Comparison of ENCODE assay signal across 10 cellular contexts in the genomic region with DNA sequence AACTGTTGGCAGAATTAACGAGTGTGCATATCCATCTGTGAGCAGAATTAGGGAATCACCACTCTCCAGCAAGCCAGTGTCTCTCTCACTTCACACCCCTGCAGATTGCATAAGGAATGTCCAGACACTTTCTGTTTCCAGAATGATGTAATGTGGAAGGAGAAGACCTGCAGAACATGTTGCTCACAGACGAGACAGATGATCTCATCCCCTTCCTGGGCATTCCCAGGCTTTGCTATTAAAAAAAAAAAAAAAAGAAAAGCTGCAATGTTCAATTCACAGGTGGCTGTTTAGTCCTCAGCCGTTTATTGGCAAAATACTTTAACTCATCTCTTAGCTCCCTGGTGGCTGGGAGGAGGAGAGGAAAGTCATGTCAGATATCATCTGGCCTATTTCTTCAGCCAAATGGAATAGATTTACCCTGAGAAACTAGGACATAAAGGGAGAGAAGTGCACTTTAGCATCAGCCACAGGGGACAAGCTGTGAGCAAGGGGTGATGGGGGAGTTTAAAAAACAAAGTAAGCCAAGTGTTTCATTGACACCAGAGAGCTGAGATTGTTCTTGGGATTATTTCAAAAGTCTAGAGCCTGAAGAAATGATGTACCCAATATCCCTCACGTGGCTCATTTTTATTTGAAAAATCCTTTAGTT.
DNase-seq lines count a peak whose midpoint lies in the region; ATAC-seq and TF ChIP-seq lines count a peak whose summit lies in the region.
"Had no signal": no experiment of that assay in that cellular context is flagged by ENCODE, and none has a peak within 500 bp of the region (broad histone marks: within the 10 kb centered on the region; RNA-seq: fewer than 3 reads in every experiment).

No MANE protein-coding gene starts in this region.

- intact Hi-C loops in lower lobe of right lung (cut with DNase I) = no loop called here

- POLR2A ChIA-PET in activated CD4-positive, alpha-beta memory T cell treated with anti-CD3 and anti-CD28 coated beads, Interleukin-2, amount 10 ng/mL, durations not matched to agents 7 days and 5 days (lab: Charles Lee) = no interaction called here

- H3K27me3 Mint-ChIP-seq in activated CD4-positive, alpha-beta memory T cell treated with anti-CD3 and anti-CD28 coated beads, Interleukin-2, amount 10 ng/mL, durations not matched to agents 7 days and 5 days = peaks cover 20% of the 10 kb centered on the region

- TF ChIP-seq CTCF in cardiac fibroblast (IDR thresholded peaks at IDR 0.05; ENCODE audit: low read depth, low read length) = no peak
- TF ChIP-seq CTCF in lower lobe of right lung (IDR thresholded peaks at IDR 0.05) = no peak

- CTCF ChIA-PET in activated CD4-positive, alpha-beta memory T cell treated with anti-CD3 and anti-CD28 coated beads, Interleukin-2, amount 10 ng/mL, durations not matched to agents 7 days and 5 days (lab: Charles Lee) = no interaction called here

- TF ChIP-seq RAD21 in Ishikawa (IDR thresholded peaks at IDR 0.05; ENCODE audit: low read depth) = no peak

- no peak overlapping the region for H3K27ac ChIP-seq in lower lobe of right lung

- no peaks in the 10 kb centered on the region for H3K9me3 Mint-ChIP-seq in activated CD4-positive, alpha-beta memory T cell treated with anti-CD3 and anti-CD28 coated beads, Interleukin-2, amount 10 ng/mL, durations not matched to agents 7 days and 5 days

- H3K4me3 ChIP-seq in cardiac fibroblast (replicated peaks in 1 of 2; ENCODE audit: low read depth in 2 of 2, low read length in 2 of 2) = no peak overlapping the region
- no peak overlapping the region for H3K4me3 ChIP-seq in lower lobe of right lung
- H3K4me3 ChIP-seq: skin epidermis had no signal

- H3K4me1 ChIP-seq in lower lobe of right lung = peaks cover 16% of the 10 kb centered on the region

- H3K27me3 ChIP-seq in lower lobe of right lung (ENCODE audit: low read depth) = no peaks in the 10 kb centered on the region

- no peak overlapping the region for H3K27ac Mint-ChIP-seq in activated CD4-positive, alpha-beta memory T cell treated with anti-CD3 and anti-CD28 coated beads, Interleukin-2, amount 10 ng/mL, durations not matched to agents 7 days and 5 days

- ATAC-seq in lower lobe of right lung (peak; percentile 43 to 63), HG03280 (IDR thresholded peaks at IDR 0.05; ENCODE audit: unreplicated experiment) (no peak), GM21825 (IDR thresholded peaks at IDR 0.05; ENCODE audit: unreplicated experiment) (no peak)

- peak; percentile 66 for TF ChIP-seq EP300 in Ishikawa (IDR thresholded peaks at IDR 0.05; ENCODE audit: borderline replicate concordance)

- no peaks in the 10 kb centered on the region for H3K36me3 ChIP-seq in lower lobe of right lung

- peak; percentile 84 for DNase-seq in AG08395 (ENCODE audit: low spot score)
- DNase-seq in cardiac fibroblast (ENCODE audit: low read depth in 2 of 2) = peak; percentile 39 to 89
- DNase-seq in lower lobe of right lung = no peak
- no peak for DNase-seq in activated CD4-positive, alpha-beta memory T cell treated with anti-CD3 and anti-CD28 coated beads, Interleukin-2, amount 10 ng/mL, durations not matched to agents 7 days and 5 days
- no peak for DNase-seq in activated T-cell treated with anti-CD3 and anti-CD28 coated beads for 4 hours
- DNase-seq: NCI-H1436 had no signal

- H3K4me3 Mint-ChIP-seq in activated CD4-positive, alpha-beta memory T cell treated with anti-CD3 and anti-CD28 coated beads, Interleukin-2, amount 10 ng/mL, durations not matched to agents 7 days and 5 days = no peak overlapping the region

- no peaks in the 10 kb centered on the region for H3K36me3 Mint-ChIP-seq in activated CD4-positive, alpha-beta memory T cell treated with anti-CD3 and anti-CD28 coated beads, Interleukin-2, amount 10 ng/mL, durations not matched to agents 7 days and 5 days (ENCODE audit: low read depth)

- no peaks in the 10 kb centered on the region for H3K9me3 ChIP-seq in lower lobe of right lung

- peaks cover 17% of the 10 kb centered on the region for H3K4me1 Mint-ChIP-seq in activated CD4-positive, alpha-beta memory T cell treated with anti-CD3 and anti-CD28 coated beads, Interleukin-2, amount 10 ng/mL, durations not matched to agents 7 days and 5 days

TF ChIP-seq in Ishikawa, 13 proteins besides CTCF, POLR2A, EP300 and RAD21:
- TF ChIP-seq EGR1 (IDR thresholded peaks at IDR 0.05) (no peak), CEBPB (IDR thresholded peaks at IDR 0.05) (peak; percentile 83), TEAD4 (IDR thresholded peaks at IDR 0.05) (peak; percentile 40; the same call in 1 of the 2 replicates), FOXM1 (IDR thresholded peaks at IDR 0.05; ENCODE audit: borderline replicate concordance, low read depth) (peak; percentile 48; the same call in 1 of the 2 replicates)
TF ChIP-seq in Ishikawa: peak in this region for 3.

Comparison
In these comparisons a context has a peak if more than half of its experiments do, and no peak if none do; other contexts are left out.
1. DNase-seq: peak in AG08395 (single experiment) and cardiac fibroblast (2 of 2); none in lower lobe of right lung (single experiment), activated CD4-positive, alpha-beta memory T cell treated with anti-CD3 and anti-CD28 coated beads, Interleukin-2, amount 10 ng/mL, durations not matched to agents 7 days and 5 days (single experiment) and activated T-cell treated with anti-CD3 and anti-CD28 coated beads for 4 hours (single experiment).
2. ATAC-seq: peak in lower lobe of right lung (2 of 2); none in HG03280 (single experiment) and GM21825 (single experiment).